Comparison of ENCODE assay signal across 35 cellular contexts in the genomic region with DNA sequence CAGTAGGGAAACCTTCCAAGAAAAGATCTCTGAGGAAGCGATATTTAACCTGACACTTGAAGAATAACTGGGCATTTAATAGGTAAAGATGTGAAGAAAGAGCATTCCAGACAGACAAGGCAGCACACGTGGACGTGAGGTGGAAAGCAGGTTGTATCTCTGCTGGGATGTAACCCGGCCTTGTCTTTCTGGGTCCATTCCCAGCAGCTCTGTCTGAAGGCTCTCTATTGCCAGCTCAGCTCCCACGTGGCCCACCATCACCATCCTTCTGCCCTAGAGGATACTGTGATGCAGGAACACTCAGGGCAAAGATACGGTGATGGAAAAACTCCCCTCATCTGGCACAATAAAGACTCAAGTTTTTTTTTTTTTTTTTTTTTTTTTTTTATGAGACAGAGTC.
"Had no signal": no experiment of that assay in that cellular context is flagged by ENCODE, and none has a peak within 500 bp of the region (broad histone marks: within the 10 kb centered on the region; RNA-seq: fewer than 3 reads in every experiment).

No MANE protein-coding gene starts in this region.

- H3K36me3 ChIP-seq: adrenal gland, brain microvascular endothelial cell, breast epithelium had no signal

- H3K9me3 Mint-ChIP-seq: activated CD4-positive, alpha-beta T cell treated with anti-CD3 and anti-CD28 coated beads, Interleukin-2, amount 10 ng/mL, durations not matched to agents 24 days and 14 days; activated CD8-positive, alpha-beta T cell treated with anti-CD3 and anti-CD28 coated beads for 36 hours; activated naive CD4-positive, alpha-beta T cell treated with anti-CD3 and anti-CD28 coated beads, Interleukin-2, amount 50 U/mL, for 72 hours; activated T-cell treated with anti-CD3 and anti-CD28 coated beads, Interleukin-2, amount 50 U/mL, for 4 hours; activated T-helper 17 cell treated with anti-CD3 and anti-CD28 coated beads, Interleukin-2, amount 50 U/mL, for 72 hours had no signal

- ATAC-seq: activated CD8-positive, alpha-beta T cell treated with anti-CD3 and anti-CD28 coated beads for 36 hours; activated naive CD4-positive, alpha-beta T cell treated with anti-CD3 and anti-CD28 coated beads, Interleukin-2, amount 50 U/mL, for 72 hours; activated T-cell treated with anti-CD3 and anti-CD28 coated beads, Interleukin-2, amount 50 U/mL, for 4 hours; activated T-helper 17 cell treated with anti-CD3 and anti-CD28 coated beads, Interleukin-2, amount 50 U/mL, for 72 hours; body of pancreas had no signal

- H3K27ac ChIP-seq: adrenal gland, body of pancreas, brain microvascular endothelial cell, breast epithelium, VCaP had no signal

- H3K27ac Mint-ChIP-seq: activated B cell treated with CpG ODN at 0.5 μM for 24 hours; activated CD4-positive, alpha-beta memory T cell treated with anti-CD3 and anti-CD28 coated beads for 36 hours; activated CD4-positive, alpha-beta T cell treated with anti-CD3 and anti-CD28 coated beads, Interleukin-2, amount 10 ng/mL, durations not matched to agents 24 days and 14 days; activated CD8-positive, alpha-beta T cell treated with anti-CD3 and anti-CD28 coated beads for 36 hours; activated naive CD4-positive, alpha-beta T cell treated with anti-CD3 and anti-CD28 coated beads for 36 hours; activated naive CD4-positive, alpha-beta T cell treated with anti-CD3 and anti-CD28 coated beads, Interleukin-2, amount 50 U/mL, for 72 hours; activated naive CD8-positive, alpha-beta T cell treated with anti-CD3 and anti-CD28 coated beads for 36 hours; activated T-helper 1 cell treated with anti-CD3 and anti-CD28 coated beads, Interleukin-12 subunit alpha, Interleukin-12 subunit beta, Interleukin-2, Interleukin-4 antibody, amounts not matched to agents 30 ng/mL and 10 ng/mL and 1 ng/mL, durations not matched to agents 14 hours and 24 hours and 36 hours; T-helper 1 cell treated with Interleukin-12 subunit alpha and Interleukin-12 subunit beta and Interleukin-4 antibody, amounts not matched to agents 30 μg/mL and 1 μg/mL, for 36 hours; T-helper 2 cell treated with Interferon-gamma antibody and Interleukin-4, amounts not matched to agents 5 μg/mL and 100 μg/mL, for 36 hours had no signal

- H3K4me3 ChIP-seq: adrenal gland, body of pancreas, breast epithelium had no signal

- DNase-seq: activated B cell treated with CpG ODN at 0.5 μM for 24 hours; activated CD4-positive, alpha-beta memory T cell treated with anti-CD3 and anti-CD28 coated beads for 36 hours; activated CD4-positive, alpha-beta T cell treated with anti-CD3 and anti-CD28 coated beads for 4 hours; activated CD4-positive, alpha-beta T cell treated with anti-CD3 and anti-CD28 coated beads, Interleukin-2, amount 10 ng/mL, durations not matched to agents 24 days and 14 days; activated CD4-positive, alpha-beta T cell treated with anti-CD3 and anti-CD28 coated beads, Interleukin-2, amount 50 U/mL, for 1 hour; activated CD4-positive, alpha-beta T cell treated with anti-CD3 and anti-CD28 coated beads, Interleukin-2, amount 50 U/mL, for 4 hours; activated CD4-positive, CD25-positive, alpha-beta regulatory T cell treated with anti-CD3 and anti-CD28 coated beads, Interleukin-2, amount 50 U/mL, for 72 hours; activated CD8-positive, alpha-beta memory T cell treated with anti-CD3 and anti-CD28 coated beads, Interleukin-2, amount 50 U/mL, for 4 hours; activated CD8-positive, alpha-beta T cell treated with anti-CD3 and anti-CD28 coated beads for 36 hours; activated effector memory CD4-positive, alpha-beta T cell treated with anti-CD3 and anti-CD28 coated beads, Interleukin-2, amount 50 U/mL, for 16 hours; activated gamma-delta T cell treated with Interleukin-2 at 50 U/mL for 16 hours; activated naive CD4-positive, alpha-beta T cell; activated naive CD4-positive, alpha-beta T cell treated with anti-CD3 and anti-CD28 coated beads for 36 hours; activated naive CD8-positive, alpha-beta T cell treated with anti-CD3 and anti-CD28 coated beads for 36 hours; activated T-cell treated with anti-CD3 and anti-CD28 coated beads for 4 hours; activated T-cell treated with anti-CD3 and anti-CD28 coated beads, Interleukin-2, amount 50 U/mL, for 1 hour; activated T-cell treated with anti-CD3 and anti-CD28 coated beads, Interleukin-2, amount 50 U/mL, for 4 hours; adrenal gland; amniotic stem cell; aorta; body of pancreas; brain microvascular endothelial cell; central memory CD4-positive, alpha-beta T cell; cerebellar nuclear complex; SW 1271; T-helper 1 cell; T-helper 2 cell; T-helper 9 cell had no signal

- H3K27me3 Mint-ChIP-seq: activated B cell treated with CpG ODN at 0.5 μM for 24 hours; activated CD4-positive, alpha-beta memory T cell treated with anti-CD3 and anti-CD28 coated beads for 36 hours; activated CD4-positive, alpha-beta T cell treated with anti-CD3 and anti-CD28 coated beads, Interleukin-2, amount 10 ng/mL, durations not matched to agents 24 days and 14 days; activated CD8-positive, alpha-beta T cell treated with anti-CD3 and anti-CD28 coated beads for 36 hours; activated naive CD8-positive, alpha-beta T cell treated with anti-CD3 and anti-CD28 coated beads for 36 hours; activated T-helper 17 cell treated with anti-CD3 and anti-CD28 coated beads, Interleukin-2, amount 50 U/mL, for 72 hours had no signal

- H3K4me3 Mint-ChIP-seq: activated B cell treated with CpG ODN at 0.5 μM for 24 hours; activated CD4-positive, alpha-beta memory T cell treated with anti-CD3 and anti-CD28 coated beads for 36 hours; activated CD4-positive, alpha-beta T cell treated with anti-CD3 and anti-CD28 coated beads, Interleukin-2, amount 10 ng/mL, durations not matched to agents 24 days and 14 days; activated CD8-positive, alpha-beta T cell treated with anti-CD3 and anti-CD28 coated beads for 36 hours; activated naive CD4-positive, alpha-beta T cell treated with anti-CD3 and anti-CD28 coated beads for 36 hours; activated naive CD8-positive, alpha-beta T cell treated with anti-CD3 and anti-CD28 coated beads for 36 hours; activated T-cell treated with anti-CD3 and anti-CD28 coated beads, Interleukin-2, amount 50 U/mL, for 4 hours; activated T-helper 1 cell treated with anti-CD3 and anti-CD28 coated beads, Interleukin-12 subunit alpha, Interleukin-12 subunit beta, Interleukin-2, Interleukin-4 antibody, amounts not matched to agents 30 ng/mL and 10 ng/mL and 1 ng/mL, durations not matched to agents 14 hours and 24 hours and 36 hours; activated T-helper 17 cell treated with anti-CD3 and anti-CD28 coated beads, Interleukin-2, amount 50 U/mL, for 72 hours; T-helper 1 cell treated with Interleukin-12 subunit alpha and Interleukin-12 subunit beta and Interleukin-4 antibody, amounts not matched to agents 30 μg/mL and 1 μg/mL, for 36 hours; T-helper 2 cell treated with Interferon-gamma antibody and Interleukin-4, amounts not matched to agents 5 μg/mL and 100 μg/mL, for 36 hours had no signal

- H3K9me3 ChIP-seq: adrenal gland, body of pancreas, breast epithelium had no signal

- H3K4me1 ChIP-seq: adrenal gland, body of pancreas, breast epithelium had no signal

- H3K27me3 ChIP-seq: adrenal gland, body of pancreas, brain microvascular endothelial cell, breast epithelium had no signal

- H3K4me1 Mint-ChIP-seq: activated B cell treated with CpG ODN at 0.5 μM for 24 hours; activated CD4-positive, alpha-beta T cell treated with anti-CD3 and anti-CD28 coated beads, Interleukin-2, amount 10 ng/mL, durations not matched to agents 24 days and 14 days had no signal
